ENCODE assay signal across 6 cellular contexts in genomic region chr11:73027840-73028239, GRCh38.
DNase-seq lines count a peak whose midpoint lies in the region; ATAC-seq and TF ChIP-seq lines count a peak whose summit lies in the region.
"Not testable (repeated sequence)": the region's sequence is repeated elsewhere in the genome, so short reads cannot be mapped to it uniquely, and the experiment has no call there.

No MANE protein-coding gene starts in this region.

- TF ChIP-seq CTCF in HL-60 (IDR thresholded peaks at IDR 0.05; ENCODE audit: insufficient read depth, low read length); OCI-LY3 (IDR thresholded peaks at IDR 0.05; ENCODE audit: low read depth, low read length): not testable (repeated sequence)

- H3K9me3 ChIP-seq in BLaER1 treated with 17β-estradiol and CSF1 and Interleukin-3, amounts not matched to agents 10 nM and 100 nM (replicated peaks in 1 of 11), result peaks cover 46 to 93% (median 88%) of the 10 kb centered on the region in 11 experiments
- H3K9me3 ChIP-seq in OCI-LY3 (ENCODE audit: insufficient read depth, low read length), result peaks cover 29% of the 10 kb centered on the region; the same call in 1 of the 2 replicates

- H3K79me2 ChIP-seq in OCI-LY3 (ENCODE audit: low read length), result peaks cover 100% of the 10 kb centered on the region

- ATAC-seq in memory B cell (ENCODE audit: low read depth); stimulated activated memory B cell treated with anti-CD40 and anti-IgM and Interleukin-4, amounts not matched to agents 10 μg/mL and 1 μg/mL and 100 μg/mL, for 72 hours: not testable (repeated sequence)

- not testable (repeated sequence) for H3K27me3 ChIP-seq in BLaER1 treated with 17β-estradiol and CSF1 and Interleukin-3, amounts not matched to agents 10 nM and 100 nM; HL-60 (ENCODE audit: insufficient read depth, poor library complexity, severe bottlenecking); OCI-LY3 (ENCODE audit: low read depth, low read length)

- peaks cover 0 to 69% (median 0%) of the 10 kb centered on the region in 10 experiments; a peak in 6 of 20 replicates for H3K4me1 ChIP-seq in BLaER1 treated with 17β-estradiol and CSF1 and Interleukin-3, amounts not matched to agents 10 nM and 100 nM
- H3K4me1 ChIP-seq in OCI-LY3 (ENCODE audit: low read length), result peaks cover 31% of the 10 kb centered on the region

- H3K4me2 ChIP-seq in BLaER1 treated with 17β-estradiol and CSF1 and Interleukin-3, amounts not matched to agents 10 nM and 100 nM, result peak overlapping the region in 3 of 11 experiments; percentile 13 to 93 (median 84); a peak in 5 of 22 replicates
- peak overlapping the region; percentile 38 for H3K4me2 ChIP-seq in OCI-LY3 (ENCODE audit: low read length)

- H2AFZ ChIP-seq in OCI-LY3 (ENCODE audit: low read depth, low read length), result not testable (repeated sequence)

- peak overlapping the region in 7 of 10 experiments; percentile 9 to 42 (median 23); a peak in 7 of 20 replicates for H3K4me3 ChIP-seq in BLaER1 treated with 17β-estradiol and CSF1 and Interleukin-3, amounts not matched to agents 10 nM and 100 nM
- H3K4me3 ChIP-seq in HL-60 (replicated peaks; ENCODE audit: insufficient read depth, low read length), result not testable (repeated sequence)
- peak overlapping the region; percentile 15; the same call in 1 of the 2 replicates for H3K4me3 ChIP-seq in OCI-LY3 (ENCODE audit: low read length)

- H3K9ac ChIP-seq in BLaER1 treated with 17β-estradiol and CSF1 and Interleukin-3, amounts not matched to agents 10 nM and 100 nM, result peak overlapping the region in 2 of 11 experiments; percentile 77 to 78; a peak in 5 of 22 replicates
- H3K9ac ChIP-seq in OCI-LY3 (ENCODE audit: low read length), result not testable (repeated sequence)

- peak overlapping the region in 3 of 11 experiments; percentile 74 to 95 (median 93); a peak in 6 of 22 replicates for H3K27ac ChIP-seq in BLaER1 treated with 17β-estradiol and CSF1 and Interleukin-3, amounts not matched to agents 10 nM and 100 nM
- peak overlapping the region; percentile 79 for H3K27ac ChIP-seq in HL-60 (replicated peaks)
- peak overlapping the region; percentile 84 for H3K27ac ChIP-seq in OCI-LY3 (ENCODE audit: low read length)

- peaks cover 46% of the 10 kb centered on the region for H3K4me1 Mint-ChIP-seq in dendritic cell treated with granulocyte-macrophage colony-stimulating factor and Interleukin-4, amounts not matched to agents 40 ng/mL and 50 ng/mL, for 4 days (ENCODE audit: low read depth)
- peaks cover 40% of the 10 kb centered on the region for H3K4me1 Mint-ChIP-seq in memory B cell
- peaks cover 54% of the 10 kb centered on the region for H3K4me1 Mint-ChIP-seq in stimulated activated memory B cell treated with anti-CD40 and anti-IgM and Interleukin-4, amounts not matched to agents 10 μg/mL and 1 μg/mL and 100 μg/mL, for 72 hours

- peak overlapping the region; percentile 83 for H3K27ac Mint-ChIP-seq in dendritic cell treated with granulocyte-macrophage colony-stimulating factor and Interleukin-4, amounts not matched to agents 40 ng/mL and 50 ng/mL, for 4 days
- H3K27ac Mint-ChIP-seq in memory B cell, result peak overlapping the region; percentile 86
- peak overlapping the region; percentile 81 for H3K27ac Mint-ChIP-seq in stimulated activated memory B cell treated with anti-CD40 and anti-IgM and Interleukin-4, amounts not matched to agents 10 μg/mL and 1 μg/mL and 100 μg/mL, for 72 hours

- intact Hi-C loops in dendritic cell treated with granulocyte-macrophage colony-stimulating factor and Interleukin-4, amounts not matched to agents 40 ng/mL and 50 ng/mL, for 4 days (cut with micrococcal nuclease), result not testable (repeated sequence)

- peaks cover 68 to 92% (median 84%) of the 10 kb centered on the region in 11 experiments for H3K36me3 ChIP-seq in BLaER1 treated with 17β-estradiol and CSF1 and Interleukin-3, amounts not matched to agents 10 nM and 100 nM
- H3K36me3 ChIP-seq in OCI-LY3 (replicated peaks; ENCODE audit: low read depth, low read length), result peaks cover 87% of the 10 kb centered on the region

- not testable (repeated sequence) for DNase-seq in HL-60 (ENCODE audit: low read depth in 1 of 2, low spot score in 1 of 2); memory B cell (ENCODE audit: low spot score in 2 of 2)

- not testable (repeated sequence) for H4K20me1 ChIP-seq in BLaER1 treated with 17β-estradiol and CSF1 and Interleukin-3, amounts not matched to agents 10 nM and 100 nM
- H4K20me1 ChIP-seq in OCI-LY3 (ENCODE audit: insufficient read depth, low read length), result peaks cover 90% of the 10 kb centered on the region

- H3K27me3 Mint-ChIP-seq in dendritic cell treated with granulocyte-macrophage colony-stimulating factor and Interleukin-4, amounts not matched to agents 40 ng/mL and 50 ng/mL, for 4 days; memory B cell; stimulated activated memory B cell treated with anti-CD40 and anti-IgM and Interleukin-4, amounts not matched to agents 10 μg/mL and 1 μg/mL and 100 μg/mL, for 72 hours: not testable (repeated sequence)

- H3K4me3 Mint-ChIP-seq in dendritic cell treated with granulocyte-macrophage colony-stimulating factor and Interleukin-4, amounts not matched to agents 40 ng/mL and 50 ng/mL, for 4 days; memory B cell; stimulated activated memory B cell treated with anti-CD40 and anti-IgM and Interleukin-4, amounts not matched to agents 10 μg/mL and 1 μg/mL and 100 μg/mL, for 72 hours: not testable (repeated sequence)

- peaks cover 48% of the 10 kb centered on the region for H3K9me3 Mint-ChIP-seq in dendritic cell treated with granulocyte-macrophage colony-stimulating factor and Interleukin-4, amounts not matched to agents 40 ng/mL and 50 ng/mL, for 4 days
- H3K9me3 Mint-ChIP-seq in memory B cell, result peaks cover 31% of the 10 kb centered on the region
- peaks cover 22% of the 10 kb centered on the region for H3K9me3 Mint-ChIP-seq in stimulated activated memory B cell treated with anti-CD40 and anti-IgM and Interleukin-4, amounts not matched to agents 10 μg/mL and 1 μg/mL and 100 μg/mL, for 72 hours

- peaks cover 62% of the 10 kb centered on the region for H3K36me3 Mint-ChIP-seq in dendritic cell treated with granulocyte-macrophage colony-stimulating factor and Interleukin-4, amounts not matched to agents 40 ng/mL and 50 ng/mL, for 4 days (ENCODE audit: low read depth)
- H3K36me3 Mint-ChIP-seq in memory B cell, result peaks cover 73% of the 10 kb centered on the region
- peaks cover 82% of the 10 kb centered on the region for H3K36me3 Mint-ChIP-seq in stimulated activated memory B cell treated with anti-CD40 and anti-IgM and Interleukin-4, amounts not matched to agents 10 μg/mL and 1 μg/mL and 100 μg/mL, for 72 hours
